ENCODE assay signal across 33 cellular contexts in genomic region chr13:51920267-51920666, GRCh38. TPM values are rescaled to one million over a fixed set of nuclear protein-coding genes. Genes with fewer than 3 reads are reported as not detected.
"Had no signal": no experiment of that assay in that cellular context is flagged by ENCODE, and none has a peak within 500 bp of the region (broad histone marks: within the 10 kb centered on the region; RNA-seq: fewer than 3 reads in every experiment).

No MANE protein-coding gene starts in this region.

- H3K9me3 Mint-ChIP-seq: neural progenitor cell; stimulated activated memory B cell treated with anti-CD40 and anti-IgM and Interleukin-4, amounts not matched to agents 10 μg/mL and 1 μg/mL and 100 μg/mL, for 72 hours; type B pancreatic cell had no signal

- H3K4me3 ChIP-seq: esophagus muscularis mucosa, gastroesophageal sphincter, heart left ventricle, hepatocyte, left lung, neural progenitor cell, prostate gland, right atrium auricular region, skin epidermis, spleen, testis, tibial artery had no signal

- H3K27ac Mint-ChIP-seq: neural progenitor cell; stimulated activated memory B cell treated with anti-CD40 and anti-IgM and Interleukin-4, amounts not matched to agents 10 μg/mL and 1 μg/mL and 100 μg/mL, for 72 hours; type B pancreatic cell had no signal

- H3K9ac ChIP-seq: neural progenitor cell, parathyroid adenoma had no signal

- DNase-seq: cortex of kidney; effector CD4-positive, alpha-beta T cell; foreskin keratinocyte; heart left ventricle; kidney; left lung; mammary epithelial cell; naive thymus-derived CD8-positive, alpha-beta T cell; spleen; stimulated activated CD4-positive, alpha-beta T cell treated with anti-CD3 and anti-CD28 coated beads, Interleukin-4, amount 100 ng/mL, for 4 hours; stimulated activated naive CD8-positive, alpha-beta T cell treated with anti-CD3 and anti-CD28 coated beads, Interleukin-15, Interleukin-2, amounts not matched to agents 100 U/mL and 50 U/mL, for 24 hours; substantia nigra; testis; tibial artery had no signal

- FAIRE-seq: endothelial cell of umbilical vein, kidney had no signal

- ATAC-seq: foreskin keratinocyte; gastroesophageal sphincter; heart left ventricle; left lung; naive thymus-derived CD8-positive, alpha-beta T cell; stimulated activated memory B cell treated with anti-CD40 and anti-IgM and Interleukin-4, amounts not matched to agents 10 μg/mL and 1 μg/mL and 100 μg/mL, for 72 hours; stimulated activated naive CD8-positive, alpha-beta T cell treated with anti-CD3 and anti-CD28 coated beads, Interleukin-15, Interleukin-2, amounts not matched to agents 100 U/mL and 50 U/mL, for 24 hours had no signal

- H3K4me1 ChIP-seq: esophagus muscularis mucosa, foreskin keratinocyte, gastroesophageal sphincter, heart left ventricle, left lung, neural progenitor cell, parathyroid adenoma, prostate gland, right atrium auricular region, spleen, testis, tibial artery had no signal

- H3K4me3 Mint-ChIP-seq: naive thymus-derived CD8-positive, alpha-beta T cell; neural progenitor cell; stimulated activated memory B cell treated with anti-CD40 and anti-IgM and Interleukin-4, amounts not matched to agents 10 μg/mL and 1 μg/mL and 100 μg/mL, for 72 hours; type B pancreatic cell had no signal

- H3K9me3 ChIP-seq: esophagus muscularis mucosa, gastroesophageal sphincter, heart left ventricle, left lung, prostate gland, right atrium auricular region, spleen, testis, tibial artery had no signal

- H3K36me3 ChIP-seq: neural progenitor cell, prostate gland, right atrium auricular region, spleen, tibial artery had no signal

- H3K27me3 Mint-ChIP-seq: type B pancreatic cell had no signal

- H3K27ac ChIP-seq: esophagus muscularis mucosa, foreskin keratinocyte, gastroesophageal sphincter, heart left ventricle, hepatocyte, left lung, neural progenitor cell, parathyroid adenoma, prostate gland, right atrium auricular region, skin epidermis, spleen, testis, tibial artery had no signal

- H3K27me3 ChIP-seq: esophagus muscularis mucosa, foreskin keratinocyte, gastroesophageal sphincter, heart left ventricle, hepatocyte, left lung, neural progenitor cell, right atrium auricular region, testis, tibial artery had no signal

- H3K36me3 Mint-ChIP-seq: naive thymus-derived CD8-positive, alpha-beta T cell; stimulated activated memory B cell treated with anti-CD40 and anti-IgM and Interleukin-4, amounts not matched to agents 10 μg/mL and 1 μg/mL and 100 μg/mL, for 72 hours; type B pancreatic cell had no signal

RNA-seq across cellular contexts. Expression of gene CCDC70, which starts 58.5 kb away (rescaled TPM):
- total RNA-seq: dermis microvascular lymphatic vessel endothelial cell; endothelial cell of umbilical vein; epithelial cell of proximal tubule; esophagus muscularis mucosa; fibroblast of lung; foreskin keratinocyte; gastroesophageal sphincter; heart left ventricle; hepatocyte; kidney; left lung; lower leg skin; mammary epithelial cell; mesenteric fat pad; myocyte; naive thymus-derived CD8-positive, alpha-beta T cell; osteoblast; right atrium auricular region; spleen; urinary bladder had no signal
- polyA plus RNA-seq: endothelial cell of umbilical vein; fibroblast of lung; foreskin keratinocyte; heart left ventricle; hepatocyte; mammary epithelial cell; naive thymus-derived CD8-positive, alpha-beta T cell; spleen; urinary bladder had no signal
